8 cellular contexts compared by ENCODE assay signal in genomic region chr6:111552241-111552744, GRCh38. TPM values are rescaled to one million over a fixed set of nuclear protein-coding genes. Genes with fewer than 3 reads are reported as not detected.
DNase-seq lines count a peak whose midpoint lies in the region; TF ChIP-seq lines count a peak whose summit lies in the region.

No MANE protein-coding gene starts in this region.

- H3K9me3 ChIP-seq in SJSA1 (replicated peaks) (no peaks in the 10 kb centered on the region), Karpas-422 (ENCODE audit: low read length) (no peaks in the 10 kb centered on the region)

- no peaks in the 10 kb centered on the region for H3K79me2 ChIP-seq in Karpas-422 (ENCODE audit: low read length)

- H3K4me3 ChIP-seq in SJSA1 (no peak overlapping the region), foreskin fibroblast (ENCODE audit: low read depth in 1 of 2, low read length in 2 of 2) (no peak overlapping the region), Karpas-422 (ENCODE audit: low read length) (no peak overlapping the region)

- no peak overlapping the region for H3K9ac ChIP-seq in Karpas-422 (ENCODE audit: low read length)

- H3K36me3 ChIP-seq in SJSA1: 0 out of 2 replicates have a peak, but pooled peaks cover 2% of the 10 kb centered on the region
- H3K36me3 ChIP-seq in Karpas-422 (ENCODE audit: insufficient read depth, low read length): no peaks in the 10 kb centered on the region

- H2AFZ ChIP-seq in Karpas-422 (ENCODE audit: low read length): no peak overlapping the region

- TF ChIP-seq CTCF in foreskin fibroblast (IDR thresholded peaks at IDR 0.05; ENCODE audit: low read depth, low read length): no peak

- no peaks in the 10 kb centered on the region for H4K20me1 ChIP-seq in Karpas-422 (ENCODE audit: insufficient read depth, low read depth, low read length)

- H3K4me2 ChIP-seq in Karpas-422 (ENCODE audit: low read depth, low read length, poor library complexity, severe bottlenecking): no peak overlapping the region

- peak overlapping the region; percentile 82 for H3K27ac ChIP-seq in SJSA1
- H3K27ac ChIP-seq in Karpas-422 (ENCODE audit: low read length): no peak overlapping the region

- DNase-seq in HT-29 (ENCODE audit: low spot score) (peak; percentile 52), SJSA1 (ENCODE audit: low read depth in 1 of 2, low spot score in 2 of 2) (peak; percentile 93 to 94), foreskin fibroblast (peak; percentile 92 to 96), nucleus accumbens (lab: John Stamatoyannopoulos, UW) (peak in 50 of 56 donors; percentile 21 to 85 (median 60)), Karpas-422 (no peak), HPDE6-E6E7 (ENCODE audit: extremely low spot score) (no peak)
- no peak for DNase-seq in stimulated activated naive CD4-positive, alpha-beta T cell treated with Interleukin-2 at 50 U/mL for 16 hours (lab: John Stamatoyannopoulos, UW)
- DNase-seq in activated naive CD4-positive, alpha-beta T cell treated with Interleukin-2 at 50 U/mL for 16 hours: no peak

- H3K4me1 ChIP-seq in SJSA1 (replicated peaks) (peaks cover 85% of the 10 kb centered on the region), Karpas-422 (ENCODE audit: low read length) (peaks cover 7% of the 10 kb centered on the region)

- H3K27me3 ChIP-seq in SJSA1 (replicated peaks): no peaks in the 10 kb centered on the region
- no peaks in the 10 kb centered on the region for H3K27me3 ChIP-seq in Karpas-422 (ENCODE audit: low read length)

- H3K9me2 ChIP-seq in Karpas-422 (replicated peaks; ENCODE audit: insufficient read depth, low read length): no peaks in the 10 kb centered on the region

RNA-seq across cellular contexts. Expression of gene TRAF3IP2, which starts 53.4 kb away (rescaled TPM):
- total RNA-seq in HT-29 (2014; rRNA removed; shearing (Covaris generic)): 11.7 and 12.2 TPM in 2 replicates
- total RNA-seq in SJSA1 (2014; rRNA removed; shearing (Covaris generic)): 25.2 and 30.4 TPM in 2 replicates
- 51.2 and 55.5 TPM in 2 replicates for total RNA-seq in Karpas-422 (2014; rRNA removed; shearing (Covaris generic); ENCODE audit: low replicate concordance)

Comparison
In these comparisons a context has a peak if more than half of its experiments do, and no peak if none do; other contexts are left out.
1. DNase-seq: peak in HT-29 (single experiment), SJSA1 (2 of 2), foreskin fibroblast (2 of 2) and nucleus accumbens (50 of 56); none in Karpas-422 (single experiment), stimulated activated naive CD4-positive, alpha-beta T cell treated with Interleukin-2 at 50 U/mL for 16 hours (single experiment), activated naive CD4-positive, alpha-beta T cell treated with Interleukin-2 at 50 U/mL for 16 hours (single experiment) and HPDE6-E6E7 (single experiment).